ENCODE assay signal across 8 cellular contexts in genomic region chr7:51316666-51317581, GRCh38. TPM values are rescaled to one million over a fixed set of nuclear protein-coding genes. Genes with fewer than 3 reads are reported as not detected.
DNase-seq lines count a peak whose midpoint lies in the region; ATAC-seq and TF ChIP-seq lines count a peak whose summit lies in the region.

A gene with protein sequence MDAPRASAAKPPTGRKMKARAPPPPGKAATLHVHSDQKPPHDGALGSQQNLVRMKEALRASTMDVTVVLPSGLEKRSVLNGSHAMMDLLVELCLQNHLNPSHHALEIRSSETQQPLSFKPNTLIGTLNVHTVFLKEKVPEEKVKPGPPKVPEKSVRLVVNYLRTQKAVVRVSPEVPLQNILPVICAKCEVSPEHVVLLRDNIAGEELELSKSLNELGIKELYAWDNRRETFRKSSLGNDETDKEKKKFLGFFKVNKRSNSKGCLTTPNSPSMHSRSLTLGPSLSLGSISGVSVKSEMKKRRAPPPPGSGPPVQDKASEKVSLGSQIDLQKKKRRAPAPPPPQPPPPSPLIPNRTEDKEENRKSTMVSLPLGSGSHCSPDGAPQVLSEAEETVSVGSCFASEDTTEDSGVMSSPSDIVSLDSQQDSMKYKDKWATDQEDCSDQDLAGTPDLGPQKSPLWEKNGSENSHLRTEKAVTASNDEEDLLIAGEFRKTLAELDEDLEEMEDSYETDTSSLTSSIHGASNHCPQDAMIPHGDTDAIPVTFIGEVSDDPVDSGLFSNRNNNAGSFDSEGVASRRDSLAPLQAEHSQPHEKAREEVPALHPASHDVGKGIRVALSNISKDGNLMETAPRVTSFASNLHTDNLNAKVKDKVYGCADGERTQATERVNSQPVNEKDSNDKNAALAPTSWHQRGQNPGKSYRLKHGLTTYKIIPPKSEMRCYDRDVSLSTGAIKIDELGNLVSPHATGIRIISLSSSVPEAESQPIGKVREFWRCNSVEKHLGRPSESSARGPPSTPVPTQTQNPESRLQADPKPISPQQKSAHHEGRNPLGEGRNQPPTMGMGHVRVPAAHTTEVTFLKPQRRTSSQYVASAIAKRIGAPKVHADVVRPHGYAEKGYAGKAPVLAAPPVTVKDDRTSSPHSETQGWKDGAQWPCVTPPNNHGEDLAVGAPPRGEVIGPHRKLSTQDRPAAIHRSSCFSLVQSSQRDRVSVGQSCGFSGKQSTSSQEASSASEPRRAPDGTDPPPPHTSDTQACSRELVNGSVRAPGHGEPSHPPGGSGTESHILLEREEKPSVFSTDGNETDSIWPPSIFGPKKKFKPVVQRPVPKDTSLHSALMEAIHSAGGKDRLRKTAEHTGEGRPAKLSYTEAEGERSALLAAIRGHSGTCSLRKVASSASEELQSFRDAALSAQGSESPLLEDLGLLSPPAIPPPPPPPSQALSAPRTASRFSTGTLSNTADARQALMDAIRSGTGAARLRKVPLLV (minus strand): TSS chr7:51316809. CDS start chr7:51316633, 176 bp downstream.

- peaks cover 8% of the 10 kb centered on the region for H3K4me1 Mint-ChIP-seq in activated naive CD4-positive, alpha-beta T cell treated with anti-CD3 and anti-CD28 coated beads, Interleukin-2, amount 10 ng/mL, durations not matched to agents 7 days and 5 days

- H3K9me3 Mint-ChIP-seq in activated naive CD4-positive, alpha-beta T cell treated with anti-CD3 and anti-CD28 coated beads, Interleukin-2, amount 10 ng/mL, durations not matched to agents 7 days and 5 days, result no peaks in the 10 kb centered on the region

- no peak for ATAC-seq in GM21360 (IDR thresholded peaks at IDR 0.05; ENCODE audit: unreplicated experiment)

- no peaks in the 10 kb centered on the region for H3K36me3 ChIP-seq in spleen

- H3K4me3 ChIP-seq in spleen, result peak within 1 kb of the TSS in 7 of 8 donors; percentile 35 to 66 (median 39)

- H3K4me3 Mint-ChIP-seq in activated naive CD4-positive, alpha-beta T cell treated with anti-CD3 and anti-CD28 coated beads, Interleukin-2, amount 10 ng/mL, durations not matched to agents 7 days and 5 days, result peak within 1 kb of the TSS; percentile 23

- intact Hi-C loops in spleen (cut with DNase I; ENCODE audit: low total_unique reads), result no loop called here

- H3K4me1 ChIP-seq in spleen, result peaks cover 0 to 24% (median 18%) of the 10 kb centered on the region in 6 donors

- TF ChIP-seq CTCF in spleen (IDR thresholded peaks at IDR 0.05 in 8 of 11, conservative IDR thresholded peaks at IDR 0.05 in 3 of 11), result no peak

- CTCF ChIA-PET in activated naive CD4-positive, alpha-beta T cell treated with anti-CD3 and anti-CD28 coated beads, Interleukin-2, amount 10 ng/mL, durations not matched to agents 7 days and 5 days (lab: Charles Lee), result no interaction called here

- peaks cover 57% of the 10 kb centered on the region for H3K27me3 Mint-ChIP-seq in activated naive CD4-positive, alpha-beta T cell treated with anti-CD3 and anti-CD28 coated beads, Interleukin-2, amount 10 ng/mL, durations not matched to agents 7 days and 5 days

- no peak within 1 kb of the TSS for H3K27ac Mint-ChIP-seq in activated naive CD4-positive, alpha-beta T cell treated with anti-CD3 and anti-CD28 coated beads, Interleukin-2, amount 10 ng/mL, durations not matched to agents 7 days and 5 days

- DNase-seq in activated naive CD4-positive, alpha-beta T cell treated with anti-CD3 and anti-CD28 coated beads, Interleukin-2, amount 10 ng/mL, durations not matched to agents 7 days and 5 days, result no peak
- no peak for DNase-seq in activated naive CD4-positive, alpha-beta T cell (lab: John Stamatoyannopoulos, UW)
- DNase-seq in astrocyte of the hippocampus (ENCODE audit: low read depth, low spot score) (peak; percentile 10), islet precursor cell (peak; percentile 73), spleen (no peak), T-helper 1 cell (no peak)
- no peak for DNase-seq in effector CD4-positive, alpha-beta T cell

- H3K27ac ChIP-seq in spleen, result no peak within 1 kb of the TSS

- no peaks in the 10 kb centered on the region for H3K36me3 Mint-ChIP-seq in activated naive CD4-positive, alpha-beta T cell treated with anti-CD3 and anti-CD28 coated beads, Interleukin-2, amount 10 ng/mL, durations not matched to agents 7 days and 5 days

- H3K27me3 ChIP-seq in spleen (replicated peaks in 1 of 7), result peaks cover 0 to 63% (median 22%) of the 10 kb centered on the region in 7 donors

- 3 to 6% (median 5%) methylated on average over 49 to 94 of the region's 94 CpGs for WGBS in spleen, 5 donors

- no peaks in the 10 kb centered on the region for H3K9me3 ChIP-seq in spleen

- no peak for TF ChIP-seq POLR2A in spleen (IDR thresholded peaks at IDR 0.05)

RNA-seq across cellular contexts. Expression of the gene that starts here (rescaled TPM):
- under 1 TPM in 6 of 7 donors, not detected in 1; 0.09 to 0.69 (median 0.58) TPM for total RNA-seq in spleen
- polyA plus RNA-seq in spleen, result under 1 TPM; 0.09 to 0.80 (median 0.35) TPM

Comparison
In these comparisons a context has a peak if more than half of its experiments do, and no peak if none do; other contexts are left out.
1. DNase-seq: peak in astrocyte of the hippocampus (single experiment) and islet precursor cell (single experiment); none in activated naive CD4-positive, alpha-beta T cell treated with anti-CD3 and anti-CD28 coated beads, Interleukin-2, amount 10 ng/mL, durations not matched to agents 7 days and 5 days (single experiment), activated naive CD4-positive, alpha-beta T cell (0 of 4), spleen (single experiment), effector CD4-positive, alpha-beta T cell (single experiment) and T-helper 1 cell (0 of 5).